ENCODE assay signal across 1 cellular context in genomic region chr16:57209780-57210179, GRCh38.
TF ChIP-seq lines count a peak whose summit lies in the region.

No MANE protein-coding gene starts in this region.

TF ChIP-seq in HepG2, 621 proteins besides CTCF, POLR2A, EP300 and RAD21:
- TF ChIP-seq PBX2 (CRISPR knock-in tag; IDR thresholded peaks at IDR 0.05), result no peak
- no peak for TF ChIP-seq THAP7 (CRISPR knock-in tag; IDR thresholded peaks at IDR 0.05)
- TF ChIP-seq HMG20B (CRISPR knock-in tag; conservative IDR thresholded peaks at IDR 0.05), result no peak
- no peak for TF ChIP-seq ARHGAP35 (CRISPR knock-in tag; IDR thresholded peaks at IDR 0.05; ENCODE audit: borderline replicate concordance)
- TF ChIP-seq ZBTB33 (CRISPR knock-in tag; IDR thresholded peaks at IDR 0.05), result no peak
- TF ChIP-seq STAT5B (CRISPR knock-in tag; IDR thresholded peaks at IDR 0.05), result no peak
- no peak for TF ChIP-seq ZNF597 (CRISPR knock-in tag; IDR thresholded peaks at IDR 0.05)
- TF ChIP-seq ZNF562 (CRISPR knock-in tag; IDR thresholded peaks at IDR 0.05; ENCODE audit: borderline replicate concordance), result no peak
- no peak for TF ChIP-seq ZNF773 (CRISPR knock-in tag; IDR thresholded peaks at IDR 0.05; ENCODE audit: borderline replicate concordance)
- TF ChIP-seq E2F2 (CRISPR knock-in tag; IDR thresholded peaks at IDR 0.05; ENCODE audit: borderline replicate concordance), result no peak
- peak; percentile 54 for TF ChIP-seq HNRNPK (IDR thresholded peaks at IDR 0.05; ENCODE audit: low read depth, low read length, poor library complexity, severe bottlenecking)
- TF ChIP-seq PCBP2 (optimal IDR thresholded peaks at IDR 0.05; ENCODE audit: low read depth, low read length, poor library complexity, severe bottlenecking), result peak; percentile 83
- TF ChIP-seq ZNF275 (CRISPR knock-in tag; IDR thresholded peaks at IDR 0.05; ENCODE audit: borderline replicate concordance), result no peak
- no peak for TF ChIP-seq HNF1B (CRISPR knock-in tag; IDR thresholded peaks at IDR 0.05)
- TF ChIP-seq ZNF317 (CRISPR knock-in tag; IDR thresholded peaks at IDR 0.05), result no peak
- TF ChIP-seq GMEB1 (CRISPR knock-in tag; IDR thresholded peaks at IDR 0.05; ENCODE audit: borderline replicate concordance), result no peak
- TF ChIP-seq MNT (IDR thresholded peaks at IDR 0.05), result no peak
- TF ChIP-seq ATM (IDR thresholded peaks at IDR 0.05; ENCODE audit: borderline replicate concordance), result no peak
- TF ChIP-seq PCBP1 (IDR thresholded peaks at IDR 0.05; ENCODE audit: borderline replicate concordance, low read depth, low read length), result 0 out of 2 replicates have a peak, but pooled peaks have one; percentile 43
- TF ChIP-seq DRAP1 (CRISPR knock-in tag; IDR thresholded peaks at IDR 0.05), result no peak
- no peak for TF ChIP-seq ERF (CRISPR knock-in tag; IDR thresholded peaks at IDR 0.05)
